ENCODE assay signal across 20 cellular contexts in genomic region chr12:9048930-9049329, GRCh38.
"Had no signal": no experiment of that assay in that cellular context is flagged by ENCODE, and none has a peak within 500 bp of the region (broad histone marks: within the 10 kb centered on the region; RNA-seq: fewer than 3 reads in every experiment).

No MANE protein-coding gene starts in this region.

- H3K27me3 ChIP-seq: body of pancreas, colonic mucosa, gastrocnemius medialis, right atrium auricular region, spleen, upper lobe of left lung, vagina had no signal

- H3K4me3 ChIP-seq: body of pancreas, colonic mucosa, gastrocnemius medialis, right atrium auricular region, spleen, thoracic aorta, upper lobe of left lung, vagina had no signal

- ATAC-seq: body of pancreas had no signal

- H3K9me3 Mint-ChIP-seq: activated CD4-positive, alpha-beta T cell treated with anti-CD3 and anti-CD28 coated beads, Interleukin-2, amount 10 ng/mL, durations not matched to agents 24 days and 14 days; stimulated activated naive CD8-positive, alpha-beta T cell treated with anti-CD3 and anti-CD28 coated beads, Interleukin-15, Interleukin-2, amounts not matched to agents 100 ng/mL and 50 ng/mL, for 24 hours had no signal

- H3K4me1 Mint-ChIP-seq: memory B cell had no signal

- H3K27ac Mint-ChIP-seq: activated CD4-positive, alpha-beta T cell treated with anti-CD3 and anti-CD28 coated beads, Interleukin-2, amount 10 ng/mL, durations not matched to agents 24 days and 14 days; memory B cell; stimulated activated naive CD8-positive, alpha-beta T cell treated with anti-CD3 and anti-CD28 coated beads, Interleukin-15, Interleukin-2, amounts not matched to agents 100 ng/mL and 50 ng/mL, for 24 hours had no signal

- H3K4me3 Mint-ChIP-seq: activated CD4-positive, alpha-beta T cell treated with anti-CD3 and anti-CD28 coated beads, Interleukin-2, amount 10 ng/mL, durations not matched to agents 24 days and 14 days; memory B cell; naive thymus-derived CD8-positive, alpha-beta T cell; stimulated activated naive CD8-positive, alpha-beta T cell treated with anti-CD3 and anti-CD28 coated beads, Interleukin-15, Interleukin-2, amounts not matched to agents 100 ng/mL and 50 ng/mL, for 24 hours had no signal

- H3K4me1 ChIP-seq: body of pancreas, colonic mucosa, right atrium auricular region had no signal

- H3K9me3 ChIP-seq: body of pancreas, colonic mucosa, gastrocnemius medialis, right atrium auricular region, thoracic aorta, upper lobe of left lung, vagina had no signal

- DNase-seq: activated CD4-positive, CD25-positive, alpha-beta regulatory T cell treated with anti-CD3 and anti-CD28 coated beads, Interleukin-2, amount 50 U/mL, for 72 hours; activated gamma-delta T cell treated with Interleukin-2 at 50 U/mL for 16 hours; aorta; cerebellar nuclear complex; colonic mucosa; effector memory CD4-positive, alpha-beta T cell; gastrocnemius medialis; glutamatergic neuron; kidney; left colon; spleen; upper lobe of left lung had no signal

- H3K27me3 Mint-ChIP-seq: naive thymus-derived CD8-positive, alpha-beta T cell; stimulated activated naive CD8-positive, alpha-beta T cell treated with anti-CD3 and anti-CD28 coated beads, Interleukin-15, Interleukin-2, amounts not matched to agents 100 ng/mL and 50 ng/mL, for 24 hours had no signal

- H3K27ac ChIP-seq: body of pancreas, colonic mucosa, gastrocnemius medialis, right atrium auricular region, spleen, thoracic aorta, upper lobe of left lung, vagina had no signal

- H3K36me3 Mint-ChIP-seq: memory B cell had no signal

- H3K36me3 ChIP-seq: colonic mucosa, gastrocnemius medialis, right atrium auricular region, spleen, thoracic aorta, upper lobe of left lung, vagina had no signal
